ENCODE assay signal across 25 cellular contexts in the genomic region with DNA sequence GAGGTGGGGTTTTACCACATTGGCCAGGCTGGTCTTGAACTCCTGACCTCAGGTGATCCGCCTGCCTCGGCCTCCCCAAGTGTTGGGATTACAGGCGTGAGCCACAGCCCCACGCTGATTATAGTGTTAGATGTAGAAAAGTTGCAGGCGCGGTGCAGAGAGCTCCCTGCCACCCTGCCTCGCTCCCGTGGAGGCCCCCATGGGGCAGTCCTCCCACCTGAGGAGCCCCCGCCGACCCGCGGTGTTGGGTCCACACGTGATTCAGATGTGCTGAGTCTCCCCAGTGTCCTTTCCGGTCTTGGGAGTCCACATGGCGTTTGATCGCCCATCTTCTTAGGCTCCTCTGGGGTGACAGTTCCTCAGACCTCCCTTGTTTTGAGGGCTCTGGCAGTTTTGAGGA. TPM values are rescaled to one million over a fixed set of nuclear protein-coding genes. Genes with fewer than 3 reads are reported as not detected.
"Had no signal": no experiment of that assay in that cellular context is flagged by ENCODE, and none has a peak within 500 bp of the region (broad histone marks: within the 10 kb centered on the region; RNA-seq: fewer than 3 reads in every experiment).

No MANE protein-coding gene starts in this region.

- H3K4me2 ChIP-seq: KMS-11 had no signal

- FAIRE-seq: HepG2 had no signal

- H3K4me3 ChIP-seq: SJCRH30 had no signal

- H3K9me3 ChIP-seq: SJCRH30 had no signal

- H3K9ac ChIP-seq: KMS-11 had no signal

- DNase-seq: IMR-90, Kasumi-1, MM.1S, NCI-H1092 treated with DMSO at 0.1 percent for 48 hours, NCI-H1436, NCI-H187, NCI-H2029, NCI-H2081 treated with DMSO at 0.1 percent for 48 hours, NCI-H2171, NCI-H226, NCI-H446, NCI-H510A, NCI-H524 treated with DMSO at 0.1 percent for 48 hours, NCI-H69, NCI-H774, PC-3, SHP77 treated with DMSO at 0.1 percent for 48 hours, SJCRH30 had no signal

- H3K27ac ChIP-seq: KMS-11, SJCRH30 had no signal

- ATAC-seq: HepG2, Panc1, PC-3, Right ventricle myocardium inferior, SK-N-SH treated with all-trans-retinoic acid at 6 μM for 48 hours had no signal

- H3K27me3 ChIP-seq: SJCRH30 had no signal

RNA-seq across cellular contexts. Expression of gene CPNE7, which starts 20.3 kb away (rescaled TPM):
- total RNA-seq: HepG2, OCI-LY7, Right ventricle myocardium inferior, SJCRH30 had no signal

RNA-seq across cellular contexts. Expression of gene DPEP1, which starts 58.2 kb away (rescaled TPM):
- total RNA-seq: HT1080, IMR-90, OCI-LY7, PC-3, Right ventricle myocardium inferior had no signal
- polyA plus RNA-seq: IMR-90 had no signal
